Comparison of ENCODE assay signal across 14 cellular contexts in genomic region chr15:67571643-67572415, GRCh38.
"Had no signal": no experiment of that assay in that cellular context is flagged by ENCODE, and none has a peak within 500 bp of the region (broad histone marks: within the 10 kb centered on the region; RNA-seq: fewer than 3 reads in every experiment).

No MANE protein-coding gene starts in this region.

- H3K27ac ChIP-seq: left ventricle myocardium inferior, right atrium auricular region, tibial artery had no signal

- H3K27me3 ChIP-seq: right atrium auricular region, tibial artery had no signal

- H3K4me3 ChIP-seq: left ventricle myocardium inferior, right atrium auricular region, smooth muscle cell, tibial artery had no signal

- H3K36me3 ChIP-seq: left ventricle myocardium inferior, right atrium auricular region, tibial artery had no signal

- H3K4me1 ChIP-seq: right atrium auricular region, tibial artery had no signal

- H3K9me3 ChIP-seq: left ventricle myocardium inferior, right atrium auricular region, tibial artery had no signal

- DNase-seq: activated CD4-positive, alpha-beta T cell treated with anti-CD3 and anti-CD28 coated beads, Interleukin-2, amount 50 U/mL, for 48 hours; activated CD8-positive, alpha-beta memory T cell treated with anti-CD3 and anti-CD28 coated beads, Interleukin-2, amount 10 ng/mL, durations not matched to agents 7 days and 5 days; activated effector memory CD4-positive, alpha-beta T cell treated with anti-CD3 and anti-CD28 coated beads, Interleukin-2, amount 50 U/mL, for 16 hours; activated T-cell treated with anti-CD3 and anti-CD28 coated beads, Interleukin-2, amount 50 U/mL, for 24 hours; amniotic stem cell; dermis blood vessel endothelial cell; foreskin melanocyte; head of caudate nucleus; left ventricle myocardium inferior; mesendoderm; T-helper 17 cell; tibial artery had no signal
